ENCODE assay signal across 13 cellular contexts in the genomic region with DNA sequence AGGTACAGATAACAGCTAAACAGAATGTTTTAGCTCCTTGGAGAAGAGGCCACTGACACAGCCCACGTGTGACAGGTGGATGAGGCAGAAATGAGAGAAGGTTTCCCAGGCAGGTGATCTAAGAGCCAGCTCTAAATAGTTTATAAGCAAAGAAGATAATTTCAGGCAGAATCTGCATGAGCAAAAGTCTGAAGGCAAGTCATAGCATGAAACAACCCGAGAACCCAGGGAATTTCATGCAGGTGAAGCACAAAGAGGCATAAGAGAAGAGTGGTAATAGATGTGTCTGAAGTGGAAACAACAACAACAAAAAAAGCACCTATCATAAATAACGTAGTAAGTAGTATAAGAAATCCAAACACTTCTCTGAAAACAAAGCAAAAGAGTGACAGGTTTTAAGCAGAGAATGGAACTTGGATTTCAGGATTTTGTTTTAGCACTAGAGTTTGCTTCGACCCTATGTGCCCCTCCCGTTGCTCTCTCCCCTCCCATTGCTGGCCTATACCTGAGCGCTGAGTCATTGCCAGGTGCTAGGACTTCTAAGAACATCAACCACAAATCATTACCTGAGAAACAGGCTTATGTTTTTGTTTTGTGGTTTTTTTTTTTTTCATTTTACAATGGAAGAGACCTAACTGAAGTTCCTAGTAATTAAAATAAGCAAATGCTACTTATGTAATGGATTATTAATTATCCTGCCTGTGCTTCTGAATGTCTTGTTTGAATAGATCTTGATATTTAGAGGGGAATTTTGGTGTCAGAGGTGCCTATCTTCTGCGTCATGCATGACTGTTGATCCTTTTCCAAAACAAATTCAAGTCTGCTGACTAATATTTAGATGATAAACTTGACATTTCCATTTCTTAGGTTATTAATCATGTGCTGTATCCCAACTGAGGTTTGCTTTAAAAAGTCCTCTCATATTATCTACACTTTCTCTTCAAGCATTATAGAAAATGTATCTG.
DNase-seq lines count a peak whose midpoint lies in the region; ATAC-seq and TF ChIP-seq lines count a peak whose summit lies in the region.
"Had no signal": no experiment of that assay in that cellular context is flagged by ENCODE, and none has a peak within 500 bp of the region (broad histone marks: within the 10 kb centered on the region; RNA-seq: fewer than 3 reads in every experiment).

No MANE protein-coding gene starts in this region.

- no peak overlapping the region for H3K4me3 ChIP-seq in suprapubic skin
- H3K4me3 ChIP-seq: SJSA1, tibial artery had no signal

- peak overlapping the region; percentile 86 for H3K27ac ChIP-seq in epithelial cell of prostate
- H3K27ac ChIP-seq in suprapubic skin: peak overlapping the region; percentile 10
- H3K27ac ChIP-seq: SJSA1, tibial artery had no signal

- TF ChIP-seq EP300 in suprapubic skin (IDR thresholded peaks at IDR 0.05): no peak

- no peaks in the 10 kb centered on the region for H3K9me3 ChIP-seq in suprapubic skin
- H3K9me3 ChIP-seq: SJSA1, tibial artery had no signal

- TF ChIP-seq CTCF in suprapubic skin (IDR thresholded peaks at IDR 0.05): no peak

- no peaks in the 10 kb centered on the region for H3K27me3 ChIP-seq in suprapubic skin
- H3K27me3 ChIP-seq: SJSA1, tibial artery had no signal

- ATAC-seq in HG03280 (IDR thresholded peaks at IDR 0.05; ENCODE audit: unreplicated experiment) (no peak), GM19455 (IDR thresholded peaks at IDR 0.05; ENCODE audit: unreplicated experiment) (no peak)

- 41% methylated on average over 7 of the region's 7 CpGs for WGBS in suprapubic skin

- H3K36me3 ChIP-seq in suprapubic skin: no peaks in the 10 kb centered on the region
- H3K36me3 ChIP-seq: SJSA1, tibial artery had no signal

- no peak for TF ChIP-seq POLR2A in suprapubic skin (IDR thresholded peaks at IDR 0.05)

- H3K4me1 ChIP-seq in suprapubic skin: peaks cover 6% of the 10 kb centered on the region
- H3K4me1 ChIP-seq: SJSA1 had no signal

- DNase-seq in NCI-H748 (lab: John Stamatoyannopoulos, UW; ENCODE audit: unreplicated experiment) (peak; percentile 29), NCI-H748 treated with DMSO at 0.1 percent for 48 hours (lab: John Stamatoyannopoulos, UW) (no peak), NCI-H345 treated with DMSO at 0.1 percent for 48 hours (lab: John Stamatoyannopoulos, UW; ENCODE audit: unreplicated experiment) (peak; percentile 40), epithelial cell of prostate (ENCODE audit: low read depth, low spot score) (peak; percentile 90), suprapubic skin (ENCODE audit: low spot score in 2 of 2) (no peak)
- no peak for DNase-seq in activated CD8-positive, alpha-beta memory T cell treated with anti-CD3 and anti-CD28 coated beads, Interleukin-2, amount 50 U/mL, for 4 hours
- DNase-seq: ACHN; NCI-H1092; stimulated activated CD4-positive, alpha-beta T cell treated with anti-CD3 and anti-CD28 coated beads, Interleukin-4, amount 100 ng/mL, for 1 hour; tibial artery had no signal

Comparison
In these comparisons a context has a peak if more than half of its experiments do, and no peak if none do; other contexts are left out.
1. DNase-seq: peak in NCI-H748 (single experiment), NCI-H345 treated with DMSO at 0.1 percent for 48 hours (single experiment) and epithelial cell of prostate (single experiment); none in NCI-H748 treated with DMSO at 0.1 percent for 48 hours (single experiment), suprapubic skin (0 of 2) and activated CD8-positive, alpha-beta memory T cell treated with anti-CD3 and anti-CD28 coated beads, Interleukin-2, amount 50 U/mL, for 4 hours (single experiment).